18 cellular contexts compared by ENCODE assay signal in genomic region chr15:44183363-44183762, GRCh38. TPM values are rescaled to one million over a fixed set of nuclear protein-coding genes. Genes with fewer than 3 reads are reported as not detected.
DNase-seq lines count a peak whose midpoint lies in the region; ATAC-seq and TF ChIP-seq lines count a peak whose summit lies in the region.
"Had no signal": no experiment of that assay in that cellular context is flagged by ENCODE, and none has a peak within 500 bp of the region (broad histone marks: within the 10 kb centered on the region; RNA-seq: fewer than 3 reads in every experiment).

No MANE protein-coding gene starts in this region.

- H3K27ac Mint-ChIP-seq in activated T-cell treated with anti-CD3 and anti-CD28 coated beads, Interleukin-2, amount 50 U/mL, for 24 hours: no peak overlapping the region
- H3K27ac Mint-ChIP-seq: CD8-positive, alpha-beta memory T cell had no signal

- H3K9ac ChIP-seq in SK-N-SH: no peak overlapping the region
- H3K9ac ChIP-seq: BLaER1, GM23248 had no signal

- H3K36me3 Mint-ChIP-seq in activated T-cell treated with anti-CD3 and anti-CD28 coated beads, Interleukin-2, amount 50 U/mL, for 24 hours (ENCODE audit: low read depth): no peaks in the 10 kb centered on the region

- no peak for ATAC-seq in SK-N-SH treated with all-trans-retinoic acid at 6 μM for 48 hours
- 0 out of 3 replicates have a peak, but pooled peaks have one; percentile 31 for ATAC-seq in RWPE2 (ENCODE audit: low read depth)
- no peak for ATAC-seq in heart right ventricle
- ATAC-seq: GM12878 had no signal

- DNase-seq in SK-N-SH (no peak), M059J (ENCODE audit: low read depth) (peak; percentile 55), RWPE2 (ENCODE audit: low spot score) (no peak), heart right ventricle (no peak), RWPE1 (ENCODE audit: low spot score) (no peak)
- no peak for DNase-seq in activated T-cell treated with anti-CD3 and anti-CD28 coated beads, Interleukin-2, amount 50 U/mL, for 24 hours
- no peak for DNase-seq in activated T-cell treated with anti-CD3 and anti-CD28 coated beads, Interleukin-2, amount 50 U/mL, for 48 hours
- DNase-seq: AML-193; Caco-2; CD8-positive, alpha-beta memory T cell; DND-41; GM23248; H7 had no signal

- intact Hi-C loops in heart right ventricle (cut with DNase I): no loop called here

- no peak overlapping the region for H3K4me3 ChIP-seq in SK-N-SH (ENCODE audit: low read depth in 2 of 2, low read length in 1 of 2)
- no peak overlapping the region for H3K4me3 ChIP-seq in RWPE2 (ENCODE audit: severe bottlenecking)
- no peak overlapping the region for H3K4me3 ChIP-seq in heart right ventricle
- H3K4me3 ChIP-seq: BLaER1, GM12878, GM23248 had no signal

- H3K4me1 ChIP-seq in SK-N-SH (ENCODE audit: control insufficient read depth in 1 of 2, insufficient read depth in 2 of 2, low read depth in 1 of 2, low read length in 1 of 2) (no peaks in the 10 kb centered on the region), RWPE2 (ENCODE audit: insufficient read depth, poor library complexity, severe bottlenecking) (peaks cover 5% of the 10 kb centered on the region), heart right ventricle (peaks cover 0 to 5% (median 0%) of the 10 kb centered on the region in 9 donors)
- H3K4me1 ChIP-seq: BLaER1, Caco-2 had no signal

- 95% methylated on average over 4 of the region's 4 CpGs for WGBS in SK-N-SH (ENCODE audit: low lambda C conversion rate)
- 93% methylated on average over 4 of the region's 4 CpGs for WGBS in heart right ventricle, 2 donors

- no peak overlapping the region for H2AFZ ChIP-seq in SK-N-SH (ENCODE audit: low read depth)
- H2AFZ ChIP-seq: GM23248 had no signal

- H3K27ac ChIP-seq in SK-N-SH (ENCODE audit: low read depth in 2 of 2, low read length in 1 of 2) (no peak overlapping the region), RWPE2 (ENCODE audit: poor library complexity, severe bottlenecking) (no peak overlapping the region), heart right ventricle (no peak overlapping the region), RWPE1 (no peak overlapping the region)
- H3K27ac ChIP-seq: 22Rv1, BLaER1, GM23248 had no signal

- CTCF ChIA-PET in SK-N-SH (lab: Yijun Ruan, JAX) (no interaction called here), RWPE1 (lab: Yijun Ruan, JAX) (no interaction called here)

- H3K27me3 ChIP-seq in SK-N-SH (ENCODE audit: insufficient read depth): no peaks in the 10 kb centered on the region
- no peaks in the 10 kb centered on the region for H3K27me3 ChIP-seq in RWPE2 (ENCODE audit: insufficient read depth, poor library complexity, severe bottlenecking)
- peaks cover 0 to 5% (median 0%) of the 10 kb centered on the region in 7 donors for H3K27me3 ChIP-seq in heart right ventricle
- H3K27me3 ChIP-seq: BLaER1 had no signal

- H3K27me3 Mint-ChIP-seq in activated T-cell treated with anti-CD3 and anti-CD28 coated beads, Interleukin-2, amount 50 U/mL, for 24 hours: peaks cover 11% of the 10 kb centered on the region

- TF ChIP-seq CTCF in SK-N-SH (IDR thresholded peaks at IDR 0.05) (no peak), RWPE2 (IDR thresholded peaks at IDR 0.05; ENCODE audit: poor library complexity, severe bottlenecking) (no peak), heart right ventricle (IDR thresholded peaks at IDR 0.05) (no peak), RWPE1 (conservative IDR thresholded peaks at IDR 0.05; ENCODE audit: low read depth) (no peak)

- peaks cover 95% of the 10 kb centered on the region for H3K79me2 ChIP-seq in SK-N-SH (ENCODE audit: insufficient read depth)

- H3K4me2 ChIP-seq in SK-N-SH: no peak overlapping the region
- H3K4me2 ChIP-seq: BLaER1 had no signal

- POLR2A ChIA-PET in SK-N-SH (lab: Yijun Ruan, JAX) (no interaction called here), RWPE1 (lab: Yijun Ruan, JAX; ENCODE audit: low non-redundant PET) (no interaction called here)

- TF ChIP-seq EP300 in SK-N-SH (IDR thresholded peaks at IDR 0.05; ENCODE audit: borderline replicate concordance in 1 of 2, low read depth in 1 of 2, low read length in 1 of 2): no peak

- H3K9me2 ChIP-seq in SK-N-SH: no peaks in the 10 kb centered on the region

- H3K4me3 Mint-ChIP-seq in activated T-cell treated with anti-CD3 and anti-CD28 coated beads, Interleukin-2, amount 50 U/mL, for 24 hours: no peak overlapping the region
- H3K4me3 Mint-ChIP-seq: CD8-positive, alpha-beta memory T cell had no signal

- no peaks in the 10 kb centered on the region for H3K36me3 ChIP-seq in SK-N-SH (replicated peaks in 1 of 2; ENCODE audit: control insufficient read depth in 1 of 2, insufficient read depth in 2 of 2, low read length in 1 of 2)
- no peaks in the 10 kb centered on the region for H3K36me3 ChIP-seq in RWPE2 (ENCODE audit: low read depth)
- no peaks in the 10 kb centered on the region for H3K36me3 ChIP-seq in heart right ventricle
- H3K36me3 ChIP-seq: BLaER1 had no signal

- H3K4me1 Mint-ChIP-seq in activated T-cell treated with anti-CD3 and anti-CD28 coated beads, Interleukin-2, amount 50 U/mL, for 24 hours (ENCODE audit: low read depth): no peaks in the 10 kb centered on the region
- H3K4me1 Mint-ChIP-seq: CD8-positive, alpha-beta memory T cell had no signal

- peaks cover 28% of the 10 kb centered on the region; the same call in 1 of the 2 replicates for H4K20me1 ChIP-seq in SK-N-SH (ENCODE audit: insufficient read depth)
- H4K20me1 ChIP-seq: BLaER1 had no signal

- no peaks in the 10 kb centered on the region for H3K9me3 Mint-ChIP-seq in activated T-cell treated with anti-CD3 and anti-CD28 coated beads, Interleukin-2, amount 50 U/mL, for 24 hours
- H3K9me3 Mint-ChIP-seq: CD8-positive, alpha-beta memory T cell had no signal

- H3F3A ChIP-seq in SK-N-SH (replicated peaks; ENCODE audit: insufficient read depth): peaks cover 15% of the 10 kb centered on the region

- H3K9me3 ChIP-seq in SK-N-SH (no peaks in the 10 kb centered on the region), RWPE2 (ENCODE audit: severe bottlenecking) (no peaks in the 10 kb centered on the region), heart right ventricle (no peaks in the 10 kb centered on the region)
- H3K9me3 ChIP-seq: BLaER1, Caco-2 had no signal

- no peak for TF ChIP-seq RAD21 in SK-N-SH (IDR thresholded peaks at IDR 0.05; ENCODE audit: low read length)

TF ChIP-seq in SK-N-SH, 30 proteins besides CTCF, POLR2A, EP300 and RAD21:
- no peak for TF ChIP-seq PBX3 (IDR thresholded peaks at IDR 0.05)
- no peak for TF ChIP-seq TEAD4 (IDR thresholded peaks at IDR 0.05; ENCODE audit: borderline replicate concordance, insufficient read depth)
- TF ChIP-seq, protein P1, sequence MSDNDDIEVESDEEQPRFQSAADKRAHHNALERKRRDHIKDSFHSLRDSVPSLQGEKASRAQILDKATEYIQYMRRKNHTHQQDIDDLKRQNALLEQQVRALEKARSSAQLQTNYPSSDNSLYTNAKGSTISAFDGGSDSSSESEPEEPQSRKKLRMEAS (IDR thresholded peaks at IDR 0.05; ENCODE audit: low read depth): no peak
- TF ChIP-seq FOSL2 (IDR thresholded peaks at IDR 0.05; ENCODE audit: borderline replicate concordance, low read depth): 0 out of 2 replicates have a peak, but pooled peaks have one; percentile 1

TF ChIP-seq in SK-N-SH treated with all-trans-retinoic acid at 6 μM for 48 hours, 23 proteins besides CTCF, POLR2A, EP300 and RAD21:
- no peak for TF ChIP-seq TSHZ2 (CRISPR knock-in tag; IDR thresholded peaks at IDR 0.05)

RNA-seq across cellular contexts. Expression of gene FRMD5, which starts 11.7 kb away (rescaled TPM):
- 24.8 and 26.7 TPM in 2 replicates for polyA plus RNA-seq in SK-N-SH (2012; rRNA removed)
- polyA plus RNA-seq in SK-N-SH (2012; cell fraction: cytosol; rRNA removed): 19.0 and 20.1 TPM in 2 replicates
- 67.5 and 78.1 TPM in 2 replicates for polyA plus RNA-seq in SK-N-SH (2012; cell fraction: nucleus; rRNA removed)
- total RNA-seq in M059J (2014; rRNA removed; shearing (Covaris generic)): 4.1 and 9.7 TPM in 2 replicates
- 10 to 100 TPM; 27.4 to 86.3 (median 58.2) TPM for total RNA-seq in heart right ventricle
- 1 to 10 TPM; 7.2 to 9.5 TPM for polyA plus RNA-seq in heart right ventricle
- total RNA-seq: G401 had no signal
